ENCODE assay signal across 16 cellular contexts in the genomic region with DNA sequence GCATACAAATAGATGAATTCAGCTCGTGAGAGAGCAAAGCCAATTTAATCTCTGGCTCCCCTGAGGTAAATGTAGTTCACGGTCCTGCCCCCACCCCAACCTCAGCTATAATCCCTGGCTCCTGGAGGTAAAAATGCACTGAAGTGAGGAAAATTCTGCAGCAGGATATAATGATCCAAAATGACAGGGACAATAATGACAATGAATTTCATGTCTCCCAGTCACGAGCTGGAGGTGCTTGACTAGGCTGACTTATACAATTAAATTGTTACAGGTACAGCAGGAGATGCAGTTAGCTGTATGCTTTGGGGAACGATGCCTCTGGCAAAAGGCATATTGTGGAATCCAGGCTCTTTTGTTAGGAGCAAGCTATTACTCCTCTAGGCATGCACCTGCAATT.
DNase-seq lines count a peak whose midpoint lies in the region; ATAC-seq, FAIRE-seq and TF ChIP-seq lines count a peak whose summit lies in the region.
"Had no signal": no experiment of that assay in that cellular context is flagged by ENCODE, and none has a peak within 500 bp of the region (broad histone marks: within the 10 kb centered on the region; RNA-seq: fewer than 3 reads in every experiment).

No MANE protein-coding gene starts in this region.

- TF ChIP-seq CTCF in pancreas (IDR thresholded peaks at IDR 0.05): no peak

- no peaks in the 10 kb centered on the region for H3K27me3 ChIP-seq in pancreas
- H3K27me3 ChIP-seq: BLaER1 treated with 17β-estradiol and CSF1 and Interleukin-3, amounts not matched to agents 10 nM and 100 nM had no signal

- 44 to 45% methylated on average over 4 of the region's 4 CpGs for WGBS in pancreas, 2 donors

- DNase-seq in NCI-H2081 (lab: John Stamatoyannopoulos, UW) (peak; percentile 29 to 59), NCI-H2081 treated with DMSO at 0.1 percent for 48 hours (lab: John Stamatoyannopoulos, UW) (no peak), GM12891 (ENCODE audit: insufficient read length, low spot score) (no peak), NCI-H2227 (lab: John Stamatoyannopoulos, UW; ENCODE audit: unreplicated experiment) (peak; percentile 68), pancreas (no peak), HCEC 1CT (no peak), islet precursor cell (no peak), NCI-H187 treated with DMSO at 0.1 percent for 48 hours (lab: John Stamatoyannopoulos, UW) (no peak)
- DNase-seq: ACHN; Calu3; CD4-positive, CD25-positive, alpha-beta regulatory T cell; DMS 273 treated with DMSO at 0.1 percent for 48 hours; H7 had no signal

- intact Hi-C loops in pancreas (cut with DNase I): no loop called here

- no peaks in the 10 kb centered on the region for H3K9me3 ChIP-seq in pancreas

- no peaks in the 10 kb centered on the region for H3K36me3 ChIP-seq in pancreas

- TF ChIP-seq POLR2A in GM12891 (IDR thresholded peaks at IDR 0.05; ENCODE audit: low read depth, low read length): no peak

- peak overlapping the region in 1 of 4 donors; percentile 29 for H3K27ac ChIP-seq in pancreas
- H3K27ac ChIP-seq: BLaER1 treated with 17β-estradiol and CSF1 and Interleukin-3, amounts not matched to agents 10 nM and 100 nM had no signal

- H3K4me3 ChIP-seq in pancreas: no peak overlapping the region
- H3K4me3 ChIP-seq: BLaER1 treated with 17β-estradiol and CSF1 and Interleukin-3, amounts not matched to agents 10 nM and 100 nM; GM12878; GM23338 had no signal

- FAIRE-seq in GM12891 (lab: Jason Lieb, UNC): peak; percentile 61
- no peak for FAIRE-seq in pancreas (lab: Jason Lieb, UNC)
- FAIRE-seq: GM12878 had no signal

- ATAC-seq in pancreas: peak in 3 of 4 donors; percentile 15 to 30 (median 25)
- ATAC-seq: GM23338 had no signal

- H3K4me1 ChIP-seq in pancreas: peaks cover 0 to 11% (median 10%) of the 10 kb centered on the region in 3 donors
- H3K4me1 ChIP-seq: BLaER1 treated with 17β-estradiol and CSF1 and Interleukin-3, amounts not matched to agents 10 nM and 100 nM had no signal

TF ChIP-seq in GM12891, 5 proteins besides CTCF, POLR2A, EP300 and RAD21:
- TF ChIP-seq POU2F2 (IDR thresholded peaks at IDR 0.05; ENCODE audit: low read depth, low read length) (no peak), PAX5 (IDR thresholded peaks at IDR 0.05; ENCODE audit: insufficient read depth, low read length, severe bottlenecking) (no peak), TAF1 (IDR thresholded peaks at IDR 0.05; ENCODE audit: low read depth, low read length) (no peak)
TF ChIP-seq in GM12891: peak in this region for 0.

Comparison
In these comparisons a context has a peak if more than half of its experiments do, and no peak if none do; other contexts are left out.
1. DNase-seq: peak in NCI-H2081 (2 of 2) and NCI-H2227 (single experiment); none in NCI-H2081 treated with DMSO at 0.1 percent for 48 hours (single experiment), GM12891 (single experiment), pancreas (0 of 6), HCEC 1CT (single experiment), islet precursor cell (single experiment) and NCI-H187 treated with DMSO at 0.1 percent for 48 hours (single experiment).